ENCODE assay signal across 22 cellular contexts in the genomic region with DNA sequence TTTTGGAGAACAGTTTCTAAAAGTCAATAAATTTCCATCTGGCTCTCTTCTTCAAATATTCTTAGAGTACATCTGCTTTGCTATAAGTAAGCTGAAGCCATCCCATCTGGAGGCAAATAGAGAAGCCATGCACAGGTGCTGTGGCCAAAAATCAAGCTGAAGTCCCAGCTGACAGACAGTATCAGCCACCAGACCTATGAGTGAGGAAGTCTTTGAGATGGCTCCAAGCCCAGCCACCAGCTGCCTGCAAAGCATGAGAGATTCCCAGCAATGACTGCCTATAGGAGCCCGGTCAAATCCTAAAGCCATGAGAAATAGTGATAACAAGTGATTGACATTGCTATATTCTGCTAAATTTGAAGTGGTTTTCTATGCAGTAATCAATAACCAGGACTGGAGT. TPM values are rescaled to one million over a fixed set of nuclear protein-coding genes. Genes with fewer than 3 reads are reported as not detected.
"Had no signal": no experiment of that assay in that cellular context is flagged by ENCODE, and none has a peak within 500 bp of the region (broad histone marks: within the 10 kb centered on the region; RNA-seq: fewer than 3 reads in every experiment).

No MANE protein-coding gene starts in this region.

- H3K4me3 Mint-ChIP-seq: T-cell; T-helper 1 cell treated with Interleukin-12 subunit alpha and Interleukin-12 subunit beta and Interleukin-4 antibody, amounts not matched to agents 30 μg/mL and 1 μg/mL, for 36 hours had no signal

- DNase-seq: KBM-7, MV-4-11, NCI-H1048, NCI-H1105, NCI-H1417, NCI-H1436 treated with DMSO at 0.1 percent for 48 hours, NCI-H1694, NCI-H187 treated with DMSO at 0.1 percent for 48 hours, NCI-H2029 treated with DMSO at 0.1 percent for 48 hours, NCI-H2227 treated with DMSO at 0.1 percent for 48 hours, NCI-H526, OCI-M1, SHP77, SK-N-SH, SW 1271, T-cell had no signal

- H3K27ac Mint-ChIP-seq: T-cell; T-helper 1 cell treated with Interleukin-12 subunit alpha and Interleukin-12 subunit beta and Interleukin-4 antibody, amounts not matched to agents 30 μg/mL and 1 μg/mL, for 36 hours had no signal

RNA-seq across cellular contexts. Expression of gene PRSS58, which starts 21.8 kb away (rescaled TPM):
- total RNA-seq: HT-29, LHCN-M2, MCF 10A, NCI-H460, SK-MEL-5, T-cell had no signal
- polyA plus RNA-seq: SK-N-SH had no signal
